In the genomic region with DNA sequence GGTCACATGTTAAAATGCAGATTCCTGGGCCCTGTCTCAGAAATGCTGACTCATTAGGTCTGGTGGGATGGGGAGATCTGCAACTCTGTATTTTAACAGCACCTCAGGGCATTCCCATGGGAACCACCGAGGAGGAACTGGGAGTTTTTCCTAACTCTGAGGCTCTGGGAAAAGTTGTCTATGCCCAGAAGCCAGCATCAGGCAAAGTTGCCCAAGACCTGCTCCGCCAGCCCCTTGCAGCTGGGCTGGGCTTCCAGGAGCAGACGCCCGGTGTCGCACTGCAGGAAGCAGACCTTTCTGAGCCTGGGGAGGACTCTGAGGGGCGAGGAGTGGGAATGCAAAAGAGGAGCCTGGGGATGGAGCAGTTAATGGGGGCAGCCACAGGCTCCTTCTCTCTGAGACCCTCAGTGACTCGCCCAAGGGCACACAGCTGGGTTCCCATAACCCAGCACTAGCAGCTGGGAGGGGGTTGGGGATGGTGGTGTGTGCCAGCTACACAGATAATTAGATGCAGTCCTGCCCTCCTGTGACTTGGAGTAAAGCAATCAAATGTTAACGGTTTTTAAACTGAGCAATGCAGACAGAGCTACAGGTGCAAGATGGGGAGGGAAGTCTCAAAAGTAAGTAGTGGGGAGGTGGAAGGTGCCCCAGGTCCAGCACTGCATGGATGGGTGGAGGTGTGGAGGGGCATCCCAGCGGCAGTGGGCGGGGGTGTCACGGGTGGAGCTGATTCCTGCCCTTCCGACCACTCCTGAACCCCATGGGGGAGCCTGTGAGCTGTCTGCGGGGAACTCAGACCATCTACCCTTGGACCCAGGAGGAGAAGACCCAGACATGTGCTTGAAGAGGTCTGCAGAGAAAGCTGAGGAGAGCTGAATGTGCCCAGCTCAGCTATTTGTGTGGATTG, we compare ENCODE assay signal across 17 cellular contexts.
DNase-seq lines count a peak whose midpoint lies in the region; TF ChIP-seq lines count a peak whose summit lies in the region.
"Had no signal": no experiment of that assay in that cellular context is flagged by ENCODE, and none has a peak within 500 bp of the region (broad histone marks: within the 10 kb centered on the region; RNA-seq: fewer than 3 reads in every experiment).

No MANE protein-coding gene starts in this region.

- no TSS peak for BruUV-seq in MCF 10A (replicated peaks; lab: Mats Ljungman, UMichigan)
- BruUV-seq in OCI-LY7 (replicated peaks; lab: Mats Ljungman, UMichigan): no TSS peak

- WGBS in spleen, 5 donors: 51 to 72% (median 52%) methylated on average over 13 of the region's 13 CpGs
- whole genome bisulfite sequencing in suprapubic skin: 46% methylated on average over 7 of the region's 13 CpGs

- TF ChIP-seq POLR2A in breast epithelium (IDR thresholded peaks at IDR 0.05) (no peak), spleen (IDR thresholded peaks at IDR 0.05) (no peak), suprapubic skin (IDR thresholded peaks at IDR 0.05) (no peak)

- no peak overlapping the region for H3K4me3 Mint-ChIP-seq in MCF 10A (ENCODE audit: unreplicated experiment)
- no peak overlapping the region for H3K4me3 Mint-ChIP-seq in activated naive CD4-positive, alpha-beta T cell treated with anti-CD3 and anti-CD28 coated beads for 36 hours
- H3K4me3 Mint-ChIP-seq: activated naive CD4-positive, alpha-beta T cell treated with anti-CD3 and anti-CD28 coated beads, Interleukin-2, amount 50 U/mL, for 24 hours; stimulated activated naive CD8-positive, alpha-beta T cell treated with anti-CD3 and anti-CD28 coated beads, Interleukin-15, Interleukin-2, amounts not matched to agents 100 ng/mL and 50 ng/mL, for 24 hours had no signal

- no peak overlapping the region for H3K27ac Mint-ChIP-seq in MCF 10A (ENCODE audit: low read depth, unreplicated experiment)
- no peak overlapping the region for H3K27ac Mint-ChIP-seq in activated naive CD4-positive, alpha-beta T cell treated with anti-CD3 and anti-CD28 coated beads for 36 hours
- H3K27ac Mint-ChIP-seq: activated naive CD4-positive, alpha-beta T cell treated with anti-CD3 and anti-CD28 coated beads, Interleukin-2, amount 50 U/mL, for 24 hours; progenitor cell of endocrine pancreas; stimulated activated naive CD8-positive, alpha-beta T cell treated with anti-CD3 and anti-CD28 coated beads, Interleukin-15, Interleukin-2, amounts not matched to agents 100 ng/mL and 50 ng/mL, for 24 hours had no signal

- CTCF ChIA-PET in MCF 10A (lab: Yijun Ruan, JAX): interaction anchor here (0.5 to 1.2 kb wide), 3 partner anchors 18 to 565 kb away, joined by 3 to 10 read pairs (median 3); no protein-coding TSS in a partner anchor
- CTCF ChIA-PET in OCI-LY7 (lab: Charles Lee; ENCODE audit: unreplicated experiment): interaction anchor here (1.2 kb wide), 1 partner anchor 13 kb away, joined by 3 read pairs; no protein-coding TSS in a partner anchor
- CTCF ChIA-PET in activated naive CD4-positive, alpha-beta T cell treated with anti-CD3 and anti-CD28 coated beads for 36 hours (lab: Charles Lee): interaction anchor here (0.6 to 2.1 kb wide), 2 partner anchors 13 to 18 kb away, joined by 3 to 6 read pairs; no protein-coding TSS in a partner anchor

- no peak overlapping the region for H3K4me3 ChIP-seq in breast epithelium
- no peak overlapping the region for H3K4me3 ChIP-seq in OCI-LY7 (ENCODE audit: low read depth, low read length, poor library complexity, severe bottlenecking)
- no peak overlapping the region for H3K4me3 ChIP-seq in fibroblast of pulmonary artery (replicated peaks; ENCODE audit: low read depth, low read length)
- no peak overlapping the region for H3K4me3 ChIP-seq in spleen
- H3K4me3 ChIP-seq in suprapubic skin: no peak overlapping the region
- H3K4me3 ChIP-seq: cardiac muscle cell, uterus had no signal

- no peak overlapping the region for H2AFZ ChIP-seq in OCI-LY7 (ENCODE audit: low read length)

- H3K27me3 Mint-ChIP-seq in MCF 10A (ENCODE audit: insufficient read depth, unreplicated experiment): no peaks in the 10 kb centered on the region
- H3K27me3 Mint-ChIP-seq in activated naive CD4-positive, alpha-beta T cell treated with anti-CD3 and anti-CD28 coated beads for 36 hours (ENCODE audit: low read depth): no peaks in the 10 kb centered on the region
- H3K27me3 Mint-ChIP-seq: activated naive CD4-positive, alpha-beta T cell treated with anti-CD3 and anti-CD28 coated beads, Interleukin-2, amount 50 U/mL, for 24 hours; stimulated activated naive CD8-positive, alpha-beta T cell treated with anti-CD3 and anti-CD28 coated beads, Interleukin-15, Interleukin-2, amounts not matched to agents 100 ng/mL and 50 ng/mL, for 24 hours had no signal

- peaks cover 0 to 13% of the 10 kb centered on the region in 2 donors for H3K27me3 ChIP-seq in breast epithelium
- H3K27me3 ChIP-seq in spleen (replicated peaks in 1 of 7): peaks cover 0 to 13% (median 0%) of the 10 kb centered on the region in 7 donors
- H3K27me3 ChIP-seq in suprapubic skin: peaks cover 6% of the 10 kb centered on the region
- H3K27me3 ChIP-seq: cardiac muscle cell, uterus had no signal

- DNase-seq in MCF 10A (ENCODE audit: unreplicated experiment) (peak; percentile 29), breast epithelium (ENCODE audit: low spot score in 2 of 2) (no peak), OCI-LY7 (ENCODE audit: low spot score) (no peak), fibroblast of pulmonary artery (ENCODE audit: low read depth) (peak; percentile 13), spleen (peak; percentile 43), suprapubic skin (ENCODE audit: low spot score in 2 of 2) (no peak), cerebellar cortex (ENCODE audit: low spot score) (no peak)
- DNase-seq in activated naive CD4-positive, alpha-beta T cell treated with anti-CD3 and anti-CD28 coated beads for 36 hours: no peak
- DNase-seq: activated CD4-positive, alpha-beta T cell treated with anti-CD3 and anti-CD28 coated beads for 48 hours; hypothalamus; left ventricle myocardium superior; NCI-H526 treated with DMSO at 0.1 percent for 48 hours; uterus had no signal

- no peaks in the 10 kb centered on the region for H3K9me3 Mint-ChIP-seq in MCF 10A (ENCODE audit: unreplicated experiment)
- H3K9me3 Mint-ChIP-seq in activated naive CD4-positive, alpha-beta T cell treated with anti-CD3 and anti-CD28 coated beads for 36 hours: no peaks in the 10 kb centered on the region
- H3K9me3 Mint-ChIP-seq: activated naive CD4-positive, alpha-beta T cell treated with anti-CD3 and anti-CD28 coated beads, Interleukin-2, amount 50 U/mL, for 24 hours; stimulated activated naive CD8-positive, alpha-beta T cell treated with anti-CD3 and anti-CD28 coated beads, Interleukin-15, Interleukin-2, amounts not matched to agents 100 ng/mL and 50 ng/mL, for 24 hours had no signal

- intact Hi-C loops in MCF 10A (cut with micrococcal nuclease): no loop called here
- intact Hi-C loops in breast epithelium (cut with DNase I; ENCODE audit: low total_unique reads): no loop called here
- intact Hi-C loops in OCI-LY7 (cut with micrococcal nuclease; ENCODE audit: unreplicated experiment): loop anchor here (5.0 kb wide), 1 partner anchor 123 kb away; a partner anchor contains a TSS
- intact Hi-C loops in spleen (cut with DNase I; ENCODE audit: low total_unique reads): no loop called here
- intact Hi-C loops in activated naive CD4-positive, alpha-beta T cell treated with anti-CD3 and anti-CD28 coated beads for 36 hours (cut with micrococcal nuclease): no loop called here

- no peaks in the 10 kb centered on the region for H3K36me3 ChIP-seq in breast epithelium
- H3K36me3 ChIP-seq in OCI-LY7 (ENCODE audit: insufficient read depth, low read length): no peaks in the 10 kb centered on the region
- H3K36me3 ChIP-seq in spleen: no peaks in the 10 kb centered on the region
- no peaks in the 10 kb centered on the region for H3K36me3 ChIP-seq in suprapubic skin
- H3K36me3 ChIP-seq: cardiac muscle cell, uterus had no signal

- H3K79me2 ChIP-seq in OCI-LY7 (ENCODE audit: insufficient read depth, low read depth, low read length): no peaks in the 10 kb centered on the region

- no peak overlapping the region for H3K27ac ChIP-seq in breast epithelium
- H3K27ac ChIP-seq in OCI-LY7 (ENCODE audit: low read depth, low read length, poor library complexity, severe bottlenecking): no peak overlapping the region
- H3K27ac ChIP-seq in spleen: no peak overlapping the region
- no peak overlapping the region for H3K27ac ChIP-seq in suprapubic skin
- H3K27ac ChIP-seq: cardiac muscle cell, uterus had no signal

- no peaks in the 10 kb centered on the region for H3K4me1 Mint-ChIP-seq in MCF 10A (ENCODE audit: insufficient read depth, unreplicated experiment)
- H3K4me1 Mint-ChIP-seq in activated naive CD4-positive, alpha-beta T cell treated with anti-CD3 and anti-CD28 coated beads for 36 hours (ENCODE audit: low read depth): no peaks in the 10 kb centered on the region
- H3K4me1 Mint-ChIP-seq: activated naive CD4-positive, alpha-beta T cell treated with anti-CD3 and anti-CD28 coated beads, Interleukin-2, amount 50 U/mL, for 24 hours had no signal

- H4K20me1 ChIP-seq in OCI-LY7 (ENCODE audit: insufficient read depth, low read length): no peaks in the 10 kb centered on the region

- H3K9me3 ChIP-seq in breast epithelium (no peaks in the 10 kb centered on the region), OCI-LY7 (ENCODE audit: low read length) (no peaks in the 10 kb centered on the region), spleen (no peaks in the 10 kb centered on the region), suprapubic skin (no peaks in the 10 kb centered on the region)
- H3K9me3 ChIP-seq: uterus had no signal

- POLR2A ChIA-PET in MCF 10A (lab: Yijun Ruan, JAX): no interaction called here
- POLR2A ChIA-PET in OCI-LY7 (lab: Charles Lee): interaction anchor here (0.6 to 1.6 kb wide), 3 partner anchors 9 to 238 kb away, joined by 4 to 6 read pairs (median 5); no protein-coding TSS in a partner anchor

- H3K9me2 ChIP-seq in OCI-LY7 (ENCODE audit: insufficient read depth, low read length): no peaks in the 10 kb centered on the region

- TF ChIP-seq CTCF in MCF 10A (IDR thresholded peaks at IDR 0.05; ENCODE audit: unreplicated experiment) (no peak), breast epithelium (IDR thresholded peaks at IDR 0.05) (no peak), OCI-LY7 (conservative IDR thresholded peaks at IDR 0.05; ENCODE audit: low read length) (0 out of 2 replicates have a peak, but pooled peaks have one; percentile 18), fibroblast of pulmonary artery (IDR thresholded peaks at IDR 0.05; ENCODE audit: low read length, missing control alignments) (no peak), spleen (IDR thresholded peaks at IDR 0.05 in 8 of 11, conservative IDR thresholded peaks at IDR 0.05 in 3 of 11) (no peak), suprapubic skin (IDR thresholded peaks at IDR 0.05) (no peak)

- H3K36me3 Mint-ChIP-seq in MCF 10A (ENCODE audit: insufficient read depth, unreplicated experiment): no peaks in the 10 kb centered on the region
- H3K36me3 Mint-ChIP-seq in activated naive CD4-positive, alpha-beta T cell treated with anti-CD3 and anti-CD28 coated beads for 36 hours (ENCODE audit: low read depth): no peaks in the 10 kb centered on the region
- H3K36me3 Mint-ChIP-seq: activated naive CD4-positive, alpha-beta T cell treated with anti-CD3 and anti-CD28 coated beads, Interleukin-2, amount 50 U/mL, for 24 hours had no signal

- TF ChIP-seq EP300 in suprapubic skin (IDR thresholded peaks at IDR 0.05): no peak

- H3K4me2 ChIP-seq in OCI-LY7 (ENCODE audit: low read length): no peak overlapping the region

- H3K4me1 ChIP-seq in breast epithelium (no peaks in the 10 kb centered on the region), OCI-LY7 (ENCODE audit: insufficient read depth, low read length, poor library complexity, severe bottlenecking) (peaks cover 16% of the 10 kb centered on the region), spleen (no peaks in the 10 kb centered on the region), suprapubic skin (peaks cover 9% of the 10 kb centered on the region)
- H3K4me1 ChIP-seq: uterus had no signal

Comparison
In these comparisons a context has a peak if more than half of its experiments do, and no peak if none do; other contexts are left out.
1. DNase-seq: peak in MCF 10A (single experiment), fibroblast of pulmonary artery (single experiment) and spleen (single experiment); none in breast epithelium (0 of 2), OCI-LY7 (single experiment), suprapubic skin (0 of 2), activated naive CD4-positive, alpha-beta T cell treated with anti-CD3 and anti-CD28 coated beads for 36 hours (single experiment) and cerebellar cortex (single experiment).